Comparison of ENCODE assay signal across 1 cellular context in the genomic region with DNA sequence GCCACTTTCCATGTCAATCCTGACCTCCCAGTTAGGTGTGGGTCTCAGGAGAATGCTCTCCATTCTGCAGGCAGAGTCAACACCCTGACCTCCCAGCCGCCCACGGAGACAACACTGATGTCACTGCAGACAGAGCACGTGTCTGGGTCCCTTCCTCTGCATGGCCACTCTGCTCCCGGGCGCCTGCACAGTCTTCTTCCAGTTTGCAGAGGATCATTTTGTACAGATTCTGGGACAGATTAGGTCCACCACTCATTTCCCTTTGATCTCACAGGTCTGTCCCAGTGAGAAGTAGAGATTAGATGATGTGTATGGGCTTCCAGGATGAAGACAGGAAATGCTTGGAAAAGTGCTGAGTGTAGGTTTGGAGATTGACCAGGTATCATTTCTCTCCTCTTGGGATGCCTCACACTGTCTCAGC.
TF ChIP-seq lines count a peak whose summit lies in the region.

No MANE protein-coding gene starts in this region.

TF ChIP-seq in IMR-90, 13 proteins besides CTCF, POLR2A, EP300 and RAD21 (continued from another document):
- no peak for TF ChIP-seq ELK1 (IDR thresholded peaks at IDR 0.05; ENCODE audit: borderline replicate concordance, low read depth, low read length)
- 0 out of 2 replicates have a peak, but pooled peaks have one; percentile 27 for TF ChIP-seq MXI1 (IDR thresholded peaks at IDR 0.05; ENCODE audit: borderline replicate concordance, low read depth, low read length)
- peak; percentile 69; the same call in 1 of the 2 replicates for TF ChIP-seq USF2 (IDR thresholded peaks at IDR 0.05; ENCODE audit: low read depth, low read length)
- TF ChIP-seq FOS (IDR thresholded peaks at IDR 0.05; ENCODE audit: low read depth, low read length), result no peak
- peak; percentile 76 for TF ChIP-seq BHLHE40 (IDR thresholded peaks at IDR 0.05; ENCODE audit: low read depth, low read length)
